In the genomic region with DNA sequence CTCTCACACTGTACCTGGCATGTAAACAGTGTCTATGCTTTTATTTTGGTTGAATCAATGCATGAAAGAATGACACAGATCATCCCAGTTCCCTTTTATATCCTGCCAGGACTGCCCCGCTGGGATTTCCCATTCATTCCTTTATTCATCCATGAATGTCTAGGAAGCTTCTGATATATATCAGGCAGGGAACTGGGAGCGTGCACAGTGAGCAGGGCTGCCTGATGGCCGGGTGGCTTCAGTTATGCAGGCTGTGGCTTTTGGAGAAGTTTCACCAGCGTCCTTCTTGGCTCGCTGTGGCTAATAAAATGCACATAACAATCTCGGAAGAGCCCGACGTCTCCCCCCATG, we compare ENCODE assay signal across 33 cellular contexts.
"Had no signal": no experiment of that assay in that cellular context is flagged by ENCODE, and none has a peak within 500 bp of the region (broad histone marks: within the 10 kb centered on the region; RNA-seq: fewer than 3 reads in every experiment).

No MANE protein-coding gene starts in this region.

- H3K4me1 ChIP-seq: adrenal gland, body of pancreas, breast epithelium, Peyer's patch, SJSA1 had no signal

- H3K4me3 ChIP-seq: adrenal gland, body of pancreas, breast epithelium, MG63, Peyer's patch, SJSA1 had no signal

- DNase-seq: activated CD4-positive, alpha-beta T cell treated with anti-CD3 and anti-CD28 coated beads, Interleukin-2, amount 10 ng/mL, durations not matched to agents 24 days and 14 days; activated CD4-positive, alpha-beta T cell treated with anti-CD3 and anti-CD28 coated beads, Interleukin-2, amount 50 U/mL, for 4 hours; activated CD8-positive, alpha-beta T cell treated with anti-CD3 and anti-CD28 coated beads for 36 hours; activated gamma-delta T cell treated with Interleukin-2 at 50 U/mL for 16 hours; activated naive CD4-positive, alpha-beta T cell treated with anti-CD3 and anti-CD28 coated beads for 36 hours; activated T-cell treated with anti-CD3 and anti-CD28 coated beads, Interleukin-2, amount 50 U/mL, for 1 hour; activated T-cell treated with anti-CD3 and anti-CD28 coated beads, Interleukin-2, amount 50 U/mL, for 72 hours; body of pancreas; Kasumi-1; KG1; MG63; NCI-H1048; NCI-H1105 treated with DMSO at 0.1 percent for 48 hours; NCI-H1436; NCI-H1694; NCI-H1930; NCI-H2081 treated with DMSO at 0.1 percent for 48 hours; NCI-H345; NCI-H526; NCI-H748 treated with DMSO at 0.1 percent for 48 hours; NK-92 treated with Interleukin-12 subunit alpha and Interleukin-12 subunit beta, amount 100 ng/mL, for 24 hours; PC-3; Peyer's patch; RPMI8226; SHP77 treated with DMSO at 0.1 percent for 48 hours; SK-N-SH had no signal

- H3K27me3 Mint-ChIP-seq: activated CD4-positive, alpha-beta T cell treated with anti-CD3 and anti-CD28 coated beads, Interleukin-2, amount 10 ng/mL, durations not matched to agents 24 days and 14 days; activated T-helper 17 cell treated with anti-CD3 and anti-CD28 coated beads, Interleukin-2, amount 50 U/mL, for 72 hours had no signal

- H3K27me3 ChIP-seq: body of pancreas, MG63, Peyer's patch had no signal

- H3K4me3 Mint-ChIP-seq: activated CD4-positive, alpha-beta T cell treated with anti-CD3 and anti-CD28 coated beads, Interleukin-2, amount 10 ng/mL, durations not matched to agents 24 days and 14 days; activated CD8-positive, alpha-beta T cell treated with anti-CD3 and anti-CD28 coated beads for 36 hours; activated naive CD4-positive, alpha-beta T cell treated with anti-CD3 and anti-CD28 coated beads for 36 hours; activated T-cell treated with anti-CD3 and anti-CD28 coated beads, Interleukin-2, amount 50 U/mL, for 72 hours; activated T-helper 17 cell treated with anti-CD3 and anti-CD28 coated beads, Interleukin-2, amount 50 U/mL, for 72 hours; T-helper 1 cell treated with Interleukin-12 subunit alpha and Interleukin-12 subunit beta and Interleukin-4 antibody, amounts not matched to agents 30 μg/mL and 1 μg/mL, for 36 hours; T-helper 2 cell treated with Interferon-gamma antibody and Interleukin-4, amounts not matched to agents 5 μg/mL and 100 μg/mL, for 36 hours had no signal

- H3K27ac ChIP-seq: adrenal gland, body of pancreas, breast epithelium, Peyer's patch, SJSA1 had no signal

- H3K36me3 ChIP-seq: adrenal gland, breast epithelium, MG63, Peyer's patch, SJSA1 had no signal

- H3K36me3 Mint-ChIP-seq: activated naive CD4-positive, alpha-beta T cell treated with anti-CD3 and anti-CD28 coated beads, Interleukin-2, amount 50 U/mL, for 72 hours had no signal

- ATAC-seq: activated CD8-positive, alpha-beta T cell treated with anti-CD3 and anti-CD28 coated beads for 36 hours; activated naive CD4-positive, alpha-beta T cell treated with anti-CD3 and anti-CD28 coated beads, Interleukin-2, amount 50 U/mL, for 72 hours; activated T-cell treated with anti-CD3 and anti-CD28 coated beads, Interleukin-2, amount 50 U/mL, for 72 hours; activated T-helper 17 cell treated with anti-CD3 and anti-CD28 coated beads, Interleukin-2, amount 50 U/mL, for 72 hours; body of pancreas; PC-3 had no signal

- H3K9me3 ChIP-seq: adrenal gland, body of pancreas, breast epithelium, MG63, Peyer's patch, SJSA1, SK-N-SH had no signal

- H3K27ac Mint-ChIP-seq: activated CD4-positive, alpha-beta T cell treated with anti-CD3 and anti-CD28 coated beads, Interleukin-2, amount 10 ng/mL, durations not matched to agents 24 days and 14 days; activated CD8-positive, alpha-beta T cell treated with anti-CD3 and anti-CD28 coated beads for 36 hours; activated naive CD4-positive, alpha-beta T cell treated with anti-CD3 and anti-CD28 coated beads for 36 hours; activated naive CD4-positive, alpha-beta T cell treated with anti-CD3 and anti-CD28 coated beads, Interleukin-2, amount 50 U/mL, for 72 hours; activated T-cell treated with anti-CD3 and anti-CD28 coated beads, Interleukin-2, amount 50 U/mL, for 72 hours; activated T-helper 17 cell treated with anti-CD3 and anti-CD28 coated beads, Interleukin-2, amount 50 U/mL, for 72 hours; T-helper 1 cell treated with Interleukin-12 subunit alpha and Interleukin-12 subunit beta and Interleukin-4 antibody, amounts not matched to agents 30 μg/mL and 1 μg/mL, for 36 hours; T-helper 2 cell treated with Interferon-gamma antibody and Interleukin-4, amounts not matched to agents 5 μg/mL and 100 μg/mL, for 36 hours had no signal

- H3K9me3 Mint-ChIP-seq: activated CD4-positive, alpha-beta T cell treated with anti-CD3 and anti-CD28 coated beads, Interleukin-2, amount 10 ng/mL, durations not matched to agents 24 days and 14 days; activated CD8-positive, alpha-beta T cell treated with anti-CD3 and anti-CD28 coated beads for 36 hours; activated naive CD4-positive, alpha-beta T cell treated with anti-CD3 and anti-CD28 coated beads for 36 hours; activated naive CD4-positive, alpha-beta T cell treated with anti-CD3 and anti-CD28 coated beads, Interleukin-2, amount 50 U/mL, for 72 hours; activated T-cell treated with anti-CD3 and anti-CD28 coated beads, Interleukin-2, amount 50 U/mL, for 72 hours; activated T-helper 17 cell treated with anti-CD3 and anti-CD28 coated beads, Interleukin-2, amount 50 U/mL, for 72 hours; T-helper 1 cell treated with Interleukin-12 subunit alpha and Interleukin-12 subunit beta and Interleukin-4 antibody, amounts not matched to agents 30 μg/mL and 1 μg/mL, for 36 hours; T-helper 2 cell treated with Interferon-gamma antibody and Interleukin-4, amounts not matched to agents 5 μg/mL and 100 μg/mL, for 36 hours had no signal

- H3K4me1 Mint-ChIP-seq: activated CD4-positive, alpha-beta T cell treated with anti-CD3 and anti-CD28 coated beads, Interleukin-2, amount 10 ng/mL, durations not matched to agents 24 days and 14 days; activated T-helper 17 cell treated with anti-CD3 and anti-CD28 coated beads, Interleukin-2, amount 50 U/mL, for 72 hours had no signal
